ENCODE assay signal across 8 cellular contexts in the genomic region with DNA sequence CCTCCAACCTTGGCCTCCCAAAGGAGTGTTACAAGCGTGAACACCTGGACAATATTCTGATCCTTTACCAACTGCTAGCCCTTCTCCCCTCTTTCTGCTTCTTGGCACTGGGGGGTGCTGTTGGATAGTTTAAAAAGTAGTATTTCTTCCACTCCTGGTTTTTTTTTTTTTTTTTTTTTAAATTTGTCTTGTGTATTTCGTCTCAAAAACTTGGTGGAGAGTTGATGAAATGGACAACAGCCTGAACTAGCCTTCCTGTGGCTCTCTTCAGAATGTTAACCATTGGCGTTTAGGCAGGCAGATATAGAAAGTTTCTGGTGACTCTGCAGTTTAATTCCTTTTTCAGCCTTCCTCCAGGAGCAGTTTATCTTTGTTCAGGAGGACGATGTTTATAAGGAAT.
DNase-seq lines count a peak whose midpoint lies in the region; ATAC-seq and TF ChIP-seq lines count a peak whose summit lies in the region.

No MANE protein-coding gene starts in this region.

- ATAC-seq in lung (ENCODE audit: insufficient read depth, low FRiP score) = no peak
- ATAC-seq in HG02973 (IDR thresholded peaks at IDR 0.05; ENCODE audit: unreplicated experiment) = no peak

- H3K4me3 ChIP-seq in AG04449 (ENCODE audit: low read depth, low read length) (no peak overlapping the region), choroid plexus epithelial cell (ENCODE audit: low read depth, low read length) (no peak overlapping the region), lung (no peak overlapping the region)

- TF ChIP-seq CTCF in AG04449 (IDR thresholded peaks at IDR 0.05; ENCODE audit: insufficient read depth, low read length, missing control alignments) (peak; percentile 53), GM10248 (IDR thresholded peaks at IDR 0.05; ENCODE audit: control extremely low read depth, extremely low read depth, low read depth, missing control alignments) (peak; percentile 60), choroid plexus epithelial cell (conservative IDR thresholded peaks at IDR 0.05; ENCODE audit: low read depth, low read length) (peak; percentile 76), lung (IDR thresholded peaks at IDR 0.05; ENCODE audit: control extremely low read depth, extremely low read depth) (peak; percentile 14)

- CTCF ChIA-PET in AG04449 (lab: Yijun Ruan, JAX) (interaction anchor here (0.6 to 14.8 kb wide), 32 partner anchors 9 to 1536 kb away, joined by 3 to 331 read pairs (median 4); partner anchors contain the start of genes FYB2 and PLPP3), GM10248 (lab: Yijun Ruan, JAX) (interaction anchor here (0.7 to 4.0 kb wide), 19 partner anchors 9 to 1446 kb away, joined by 3 to 26 read pairs (median 4); no protein-coding TSS in a partner anchor)

- H3K27me3 ChIP-seq in lung (ENCODE audit: control insufficient read depth, insufficient read depth) = no peaks in the 10 kb centered on the region

- DNase-seq in AG04449 (ENCODE audit: low read depth, low spot score) = no peak
- DNase-seq in GM10248 (ENCODE audit: extremely low spot score) = no peak
- peak; percentile 13 to 48 for DNase-seq in NCI-H524 (lab: John Stamatoyannopoulos, UW)
- DNase-seq in choroid plexus epithelial cell (ENCODE audit: low read depth) = peak; percentile 72
- DNase-seq in lung (ENCODE audit: low spot score) = no peak
- DNase-seq in DMS153 (lab: John Stamatoyannopoulos, UW) = no peak
- DNase-seq in cortex of kidney (lab: John Stamatoyannopoulos, UW) = no peak

- 27 to 32% methylated on average over 4 of the region's 4 CpGs for WGBS in lung, 2 donors

- no peak overlapping the region for H3K27ac ChIP-seq in lung (ENCODE audit: low read depth in 1 of 2, low read length in 1 of 2)

- POLR2A ChIA-PET in AG04449 (lab: Yijun Ruan, JAX) (no interaction called here), GM10248 (lab: Yijun Ruan, JAX) (no interaction called here)

- no peaks in the 10 kb centered on the region for H3K4me1 ChIP-seq in lung (ENCODE audit: control insufficient read depth in 2 of 2, insufficient read depth in 2 of 2, low read length in 2 of 2)

- H3K9me3 ChIP-seq in lung (ENCODE audit: control insufficient read depth in 2 of 2, insufficient read depth in 1 of 2, low read length in 1 of 2) = no peaks in the 10 kb centered on the region

- no peaks in the 10 kb centered on the region for H3K36me3 ChIP-seq in lung (ENCODE audit: control insufficient read depth in 2 of 2, insufficient read depth in 2 of 2, low read length in 2 of 2)

Comparison
In these comparisons a context has a peak if more than half of its experiments do, and no peak if none do; other contexts are left out.
1. DNase-seq: peak in NCI-H524 (2 of 2) and choroid plexus epithelial cell (single experiment); none in AG04449 (single experiment), GM10248 (single experiment), lung (single experiment), DMS153 (single experiment) and cortex of kidney (single experiment).
2. CTCF ChIP-seq: peak in every context shown above with its lines; median percentile 76 in choroid plexus epithelial cell; 60 in GM10248; 53 in AG04449; 14 in lung.